ENCODE assay signal across 8 cellular contexts in genomic region chr9:137482094-137482781, GRCh38. TPM values are rescaled to one million over a fixed set of nuclear protein-coding genes. Genes with fewer than 3 reads are reported as not detected.
A peak's percentile ranks its signal among the peaks of the same experiment; 100 is the strongest.
DNase-seq lines count a peak whose midpoint lies in the region; ATAC-seq and TF ChIP-seq lines count a peak whose summit lies in the region.

No MANE protein-coding gene starts in this region.

- H3K9me3 ChIP-seq in PC-3 (ENCODE audit: low read length), result no peaks in the 10 kb centered on the region

- H3K4me3 ChIP-seq in PC-3 (ENCODE audit: low read length), result no peak overlapping the region

- no peaks in the 10 kb centered on the region for H3K79me2 ChIP-seq in PC-3 (ENCODE audit: low read length)

- peak overlapping the region; percentile 89 for H3K27ac ChIP-seq in PC-3 (ENCODE audit: low read length)

- BruUV-seq in PC-3 (replicated peaks; lab: Mats Ljungman, UMichigan), result no TSS peak

- peaks cover 24% of the 10 kb centered on the region for H3K4me1 ChIP-seq in PC-3 (ENCODE audit: insufficient read depth, low read length)

- ATAC-seq in PC-3 (peak; percentile 91), esophagus mucosa (peak; percentile 16), GM21526 (IDR thresholded peaks at IDR 0.05; ENCODE audit: low FRiP score, unreplicated experiment) (no peak)

- peak overlapping the region; percentile 48 for H3K9ac ChIP-seq in PC-3 (ENCODE audit: low read length)

- H3K4me2 ChIP-seq in PC-3 (ENCODE audit: low read length), result peak overlapping the region; percentile 27

- POLR2A ChIA-PET in PC-3 (lab: Charles Lee; ENCODE audit: unreplicated experiment), result interaction anchor here (0.5 to 0.7 kb wide), 4 partner anchors 12 to 490 kb away, joined by 3 to 5 read pairs (median 3); partner anchors contain the start of gene PAXX

- no peak overlapping the region for H2AFZ ChIP-seq in PC-3 (ENCODE audit: low read length)

- no peaks in the 10 kb centered on the region for H3K27me3 ChIP-seq in PC-3 (ENCODE audit: low read length)

- H3F3A ChIP-seq in PC-3 (ENCODE audit: low read length, unreplicated experiment), result no peaks in the 10 kb centered on the region

- H3K36me3 ChIP-seq in PC-3 (ENCODE audit: low read depth, low read length), result no peaks in the 10 kb centered on the region

- no peak for TF ChIP-seq CTCF in PC-3 (conservative IDR thresholded peaks at IDR 0.05; ENCODE audit: low read depth, low read length)

- H3K9me2 ChIP-seq in PC-3 (replicated peaks; ENCODE audit: low read length), result no peaks in the 10 kb centered on the region

- H4K20me1 ChIP-seq in PC-3 (ENCODE audit: low read length), result no peaks in the 10 kb centered on the region

- CTCF ChIA-PET in PC-3 (lab: Charles Lee), result interaction anchor here (0.6 to 1.1 kb wide), 4 partner anchors 23 to 196 kb away, joined by 3 to 5 read pairs (median 3); partner anchors contain the start of genes EXD3, NOXA1 and NSMF

- intact Hi-C loops in PC-3 (cut with micrococcal nuclease), result loop anchor here (2.0 kb wide), 1 partner anchor 23 kb away; the partner anchor contains the start of gene NSMF
- intact Hi-C loops in posterior vena cava (cut with DNase I), result no loop called here

- DNase-seq in GM19238 (ENCODE audit: insufficient read length, low spot score), result peak; percentile 48
- DNase-seq in PC-3, result peak; percentile 94
- peak; percentile 89 for DNase-seq in posterior vena cava (ENCODE audit: low spot score)
- no peak for DNase-seq in HK-2 (ENCODE audit: unreplicated experiment)
- DNase-seq in stimulated activated CD4-positive, alpha-beta T cell treated with anti-CD3 and anti-CD28 coated beads, Interleukin-4, amount 100 ng/mL, for 1 hour, result no peak
- no peak for DNase-seq in effector CD4-positive, alpha-beta T cell

RNA-seq across cellular contexts. Expression of gene NSMF, which starts 23.1 kb away (rescaled TPM):
- total RNA-seq in PC-3 (2014; rRNA removed) (29.5 and 30.8 TPM in 2 replicates), esophagus mucosa (13.9 TPM), posterior vena cava (10 to 100 TPM; 47.6 to 55.5 TPM)

RNA-seq across cellular contexts. Expression of gene ENTPD8, which starts 41.1 kb away (rescaled TPM):
- total RNA-seq in PC-3 (2014; rRNA removed) (0.17 TPM in 1 of 2 replicates, not detected in the other), esophagus mucosa (not detected), posterior vena cava (not detected)

RNA-seq across cellular contexts. Expression of gene NOXA1, which starts 59.0 kb away (rescaled TPM):
- total RNA-seq in PC-3 (2014; rRNA removed) (0.51 and 1.6 TPM in 2 replicates), esophagus mucosa (5.5 TPM), posterior vena cava (1 to 10 TPM; 2.0 to 2.7 TPM)

RNA-seq across cellular contexts. Expression of gene EXD3, which starts 59.3 kb away (rescaled TPM):
- total RNA-seq in PC-3 (2014; rRNA removed), result 1.9 and 3.1 TPM in 2 replicates
- total RNA-seq in esophagus mucosa, result 8.1 TPM
- 10 to 100 TPM; 13.9 to 14.6 TPM for total RNA-seq in posterior vena cava

Comparison
In these comparisons a context has a peak if more than half of its experiments do, and no peak if none do; other contexts are left out.
1. DNase-seq: peak in GM19238 (single experiment), PC-3 (single experiment) and posterior vena cava (single experiment); none in HK-2 (single experiment), stimulated activated CD4-positive, alpha-beta T cell treated with anti-CD3 and anti-CD28 coated beads, Interleukin-4, amount 100 ng/mL, for 1 hour (single experiment) and effector CD4-positive, alpha-beta T cell (single experiment).